In the genomic region with DNA sequence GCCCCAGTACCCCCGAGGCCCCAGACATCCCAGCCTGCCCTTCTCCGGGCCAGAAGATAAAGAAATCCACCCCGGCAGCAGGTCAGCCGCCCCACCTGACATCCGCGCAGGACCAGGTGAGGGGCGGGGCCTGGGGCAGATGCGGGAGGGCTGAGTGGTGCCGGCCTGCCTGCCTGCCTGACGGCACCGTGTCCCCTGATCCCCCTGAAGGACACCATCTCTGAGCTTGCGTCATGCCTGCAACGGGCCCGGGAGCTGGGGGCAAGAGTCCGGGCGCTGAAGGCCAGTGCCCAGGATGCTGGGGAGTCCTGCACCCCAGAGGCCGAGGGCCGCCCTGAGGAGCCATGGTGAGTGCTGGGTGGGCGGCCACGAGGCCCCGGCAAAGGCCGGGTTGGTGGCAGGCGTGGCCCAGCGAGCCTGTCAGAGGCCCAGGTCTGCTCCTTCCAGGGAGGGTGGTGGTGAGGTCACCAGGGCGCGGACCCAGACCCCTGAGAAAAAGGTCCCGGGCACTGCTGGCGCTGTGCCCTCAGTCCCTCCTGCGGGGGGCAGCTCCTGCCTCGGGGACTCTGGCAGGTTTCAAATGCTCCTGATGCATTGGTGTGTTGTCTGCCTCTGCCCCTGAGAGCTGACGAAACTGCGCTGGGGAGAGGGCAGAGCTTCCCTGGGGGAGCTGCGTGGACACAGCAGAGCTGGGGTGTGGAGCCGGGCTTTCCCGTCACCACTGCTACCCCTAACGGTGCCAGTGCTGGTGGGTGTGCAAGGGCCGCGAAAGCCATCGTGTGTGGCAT, we compare ENCODE assay signal across 1 cellular context.
TF ChIP-seq lines count a peak whose summit lies in the region.

No MANE protein-coding gene starts in this region.

TF ChIP-seq in K562, 482 proteins besides CTCF, POLR2A, EP300 and RAD21 (continued from another document and continues in another):
- TF ChIP-seq HDAC2 (IDR thresholded peaks at IDR 0.05), result no peak
- TF ChIP-seq, protein P1, sequence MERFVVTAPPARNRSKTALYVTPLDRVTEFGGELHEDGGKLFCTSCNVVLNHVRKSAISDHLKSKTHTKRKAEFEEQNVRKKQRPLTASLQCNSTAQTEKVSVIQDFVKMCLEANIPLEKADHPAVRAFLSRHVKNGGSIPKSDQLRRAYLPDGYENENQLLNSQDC (CRISPR knock-in tag; IDR thresholded peaks at IDR 0.05), result no peak
- TF ChIP-seq E2F5 (CRISPR knock-in tag; IDR thresholded peaks at IDR 0.05), result no peak
- TF ChIP-seq ELK3 (CRISPR knock-in tag; IDR thresholded peaks at IDR 0.05), result no peak
- TF ChIP-seq IRF2 (CRISPR knock-in tag; IDR thresholded peaks at IDR 0.05), result no peak
- no peak for TF ChIP-seq ZFP1 (CRISPR knock-in tag; IDR thresholded peaks at IDR 0.05)
- TF ChIP-seq ZNF280A (IDR thresholded peaks at IDR 0.05; ENCODE audit: low read depth, partially characterized antibody), result no peak
- TF ChIP-seq ZZZ3 (IDR thresholded peaks at IDR 0.05), result no peak
- TF ChIP-seq SP1 (CRISPR knock-in tag; IDR thresholded peaks at IDR 0.05), result peak; percentile 55; the same call in 1 of the 2 replicates
- TF ChIP-seq RUNX1 (IDR thresholded peaks at IDR 0.05; ENCODE audit: low read depth), result no peak
- peak in 1 of 3 experiments; percentile 14 for TF ChIP-seq YY1 (IDR thresholded peaks at IDR 0.05; ENCODE audit: borderline replicate concordance in 1 of 3, control insufficient read depth in 1 of 3, extremely low read depth in 1 of 3, insufficient read depth in 3 of 3, insufficient read length in 1 of 3, insufficient replicate concordance in 2 of 3, low read depth in 1 of 3, low read length in 2 of 3)
- TF ChIP-seq E2F4 (CRISPR knock-in tag; IDR thresholded peaks at IDR 0.05; ENCODE audit: low read depth), result no peak
- TF ChIP-seq HMGN3 (IDR thresholded peaks at IDR 0.05; ENCODE audit: borderline replicate concordance, extremely low read depth, insufficient read length, low read depth, low read length), result peak; percentile 24
- peak; percentile 54 for TF ChIP-seq ATF3 (IDR thresholded peaks at IDR 0.05)
- no peak for TF ChIP-seq ATF3 (CRISPR knock-in tag; conservative IDR thresholded peaks at IDR 0.05)
- TF ChIP-seq SPI1 (IDR thresholded peaks at IDR 0.05; ENCODE audit: borderline replicate concordance, low read depth, low read length), result no peak
- TF ChIP-seq ZNF239 (CRISPR knock-in tag; IDR thresholded peaks at IDR 0.05), result no peak
- no peak for TF ChIP-seq ZNF445 (CRISPR knock-in tag; IDR thresholded peaks at IDR 0.05; ENCODE audit: low read depth)
- no peak for TF ChIP-seq TEAD4 (IDR thresholded peaks at IDR 0.05; ENCODE audit: low read length)
- TF ChIP-seq TEAD4 (CRISPR knock-in tag; IDR thresholded peaks at IDR 0.05; ENCODE audit: borderline replicate concordance), result no peak
- TF ChIP-seq, protein P2, sequence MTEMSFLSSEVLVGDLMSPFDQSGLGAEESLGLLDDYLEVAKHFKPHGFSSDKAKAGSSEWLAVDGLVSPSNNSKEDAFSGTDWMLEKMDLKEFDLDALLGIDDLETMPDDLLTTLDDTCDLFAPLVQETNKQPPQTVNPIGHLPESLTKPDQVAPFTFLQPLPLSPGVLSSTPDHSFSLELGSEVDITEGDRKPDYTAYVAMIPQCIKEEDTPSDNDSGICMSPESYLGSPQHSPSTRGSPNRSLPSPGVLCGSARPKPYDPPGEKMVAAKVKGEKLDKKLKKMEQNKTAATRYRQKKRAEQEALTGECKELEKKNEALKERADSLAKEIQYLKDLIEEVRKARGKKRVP (CRISPR knock-in tag; IDR thresholded peaks at IDR 0.05), result no peak
- no peak for TF ChIP-seq WHSC1 (IDR thresholded peaks at IDR 0.05; ENCODE audit: low read length)
- peak; percentile 10; the same call in 1 of the 2 replicates for TF ChIP-seq HNRNPL (IDR thresholded peaks at IDR 0.05; ENCODE audit: low read depth, low read length)
- TF ChIP-seq PCBP1 (IDR thresholded peaks at IDR 0.05; ENCODE audit: low read depth, low read length, poor library complexity, severe bottlenecking), result peak; percentile 74
- TF ChIP-seq, protein P3, sequence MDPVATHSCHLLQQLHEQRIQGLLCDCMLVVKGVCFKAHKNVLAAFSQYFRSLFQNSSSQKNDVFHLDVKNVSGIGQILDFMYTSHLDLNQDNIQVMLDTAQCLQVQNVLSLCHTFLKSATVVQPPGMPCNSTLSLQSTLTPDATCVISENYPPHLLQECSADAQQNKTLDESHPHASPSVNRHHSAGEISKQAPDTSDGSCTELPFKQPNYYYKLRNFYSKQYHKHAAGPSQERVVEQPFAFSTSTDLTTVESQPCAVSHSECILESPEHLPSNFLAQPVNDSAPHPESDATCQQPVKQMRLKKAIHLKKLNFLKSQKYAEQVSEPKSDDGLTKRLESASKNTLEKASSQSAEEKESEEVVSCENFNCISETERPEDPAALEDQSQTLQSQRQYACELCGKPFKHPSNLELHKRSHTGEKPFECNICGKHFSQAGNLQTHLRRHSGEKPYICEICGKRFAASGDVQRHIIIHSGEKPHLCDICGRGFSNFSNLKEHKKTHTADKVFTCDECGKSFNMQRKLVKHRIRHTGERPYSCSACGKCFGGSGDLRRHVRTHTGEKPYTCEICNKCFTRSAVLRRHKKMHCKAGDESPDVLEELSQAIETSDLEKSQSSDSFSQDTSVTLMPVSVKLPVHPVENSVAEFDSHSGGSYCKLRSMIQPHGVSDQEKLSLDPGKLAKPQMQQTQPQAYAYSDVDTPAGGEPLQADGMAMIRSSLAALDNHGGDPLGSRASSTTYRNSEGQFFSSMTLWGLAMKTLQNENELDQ (CRISPR knock-in tag; IDR thresholded peaks at IDR 0.05; ENCODE audit: borderline replicate concordance), result no peak
- no peak for TF ChIP-seq MTA2 (IDR thresholded peaks at IDR 0.05; ENCODE audit: low read depth)
- TF ChIP-seq RFX7 (CRISPR knock-in tag; IDR thresholded peaks at IDR 0.05), result no peak
- TF ChIP-seq ZNF561 (CRISPR knock-in tag; conservative IDR thresholded peaks at IDR 0.05), result no peak
- TF ChIP-seq ZMIZ1 (IDR thresholded peaks at IDR 0.05; ENCODE audit: low read depth in 2 of 2, low read length in 2 of 2), result no peak
- no peak for TF ChIP-seq EHMT2 (IDR thresholded peaks at IDR 0.05)
- TF ChIP-seq ZBTB7A (IDR thresholded peaks at IDR 0.05; ENCODE audit: borderline replicate concordance, control insufficient read depth, low read depth, low read length), result peak; percentile 20; the same call in 1 of the 2 replicates
- TF ChIP-seq HDAC1 (IDR thresholded peaks at IDR 0.05), result 0 out of 4 replicates have a peak, but pooled peaks of 1 of the 2 experiments have one; percentile 20
- TF ChIP-seq CSDE1 (IDR thresholded peaks at IDR 0.05), result no peak
- TF ChIP-seq ZNF263 (CRISPR knock-in tag; IDR thresholded peaks at IDR 0.05; ENCODE audit: borderline replicate concordance), result no peak
- TF ChIP-seq CREB1 (IDR thresholded peaks at IDR 0.05), result no peak
- TF ChIP-seq CREB1 (CRISPR knock-in tag; IDR thresholded peaks at IDR 0.05), result peak; percentile 52; the same call in 1 of the 2 replicates
- TF ChIP-seq TAL1 (IDR thresholded peaks at IDR 0.05), result no peak
- TF ChIP-seq ZNF124 (CRISPR knock-in tag; IDR thresholded peaks at IDR 0.05), result no peak
- 0 out of 2 replicates have a peak, but pooled peaks have one; percentile 12 for TF ChIP-seq EP400 (IDR thresholded peaks at IDR 0.05)
- TF ChIP-seq HNRNPUL1 (IDR thresholded peaks at IDR 0.05; ENCODE audit: low read length), result no peak
- no peak for TF ChIP-seq TRIM28 (IDR thresholded peaks at IDR 0.05)
- peak; percentile 90 for TF ChIP-seq RBFOX2 (IDR thresholded peaks at IDR 0.05; ENCODE audit: low read depth, low read length)
- TF ChIP-seq, protein P4, sequence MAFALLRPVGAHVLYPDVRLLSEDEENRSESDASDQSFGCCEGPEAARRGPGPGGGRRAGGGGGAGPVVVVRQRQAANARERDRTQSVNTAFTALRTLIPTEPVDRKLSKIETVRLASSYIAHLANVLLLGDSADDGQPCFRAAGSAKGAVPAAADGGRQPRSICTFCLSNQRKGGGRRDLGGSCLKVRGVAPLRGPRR (CRISPR knock-in tag; IDR thresholded peaks at IDR 0.05), result no peak
- TF ChIP-seq ZNF197 (CRISPR knock-in tag; IDR thresholded peaks at IDR 0.05; ENCODE audit: low read depth), result no peak
- no peak for TF ChIP-seq CBFB (CRISPR knock-in tag; IDR thresholded peaks at IDR 0.05)
- TF ChIP-seq ZNF282 (CRISPR knock-in tag; IDR thresholded peaks at IDR 0.05), result no peak
- TF ChIP-seq, protein P5, sequence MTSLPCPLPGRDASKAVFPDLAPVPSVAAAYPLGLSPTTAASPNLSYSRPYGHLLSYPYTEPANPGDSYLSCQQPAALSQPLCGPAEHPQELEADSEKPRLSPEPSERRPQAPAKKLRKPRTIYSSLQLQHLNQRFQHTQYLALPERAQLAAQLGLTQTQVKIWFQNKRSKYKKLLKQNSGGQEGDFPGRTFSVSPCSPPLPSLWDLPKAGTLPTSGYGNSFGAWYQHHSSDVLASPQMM (CRISPR knock-in tag; IDR thresholded peaks at IDR 0.05), result no peak
- TF ChIP-seq MNT (conservative IDR thresholded peaks at IDR 0.05), result peak in 1 of 2 experiments; percentile 55; a peak in 2 of 4 replicates
- no peak for TF ChIP-seq KLF13 (tag; IDR thresholded peaks at IDR 0.05; ENCODE audit: borderline replicate concordance, low read depth)
- no peak for TF ChIP-seq ELF4 (CRISPR knock-in tag; IDR thresholded peaks at IDR 0.05)
